ENCODE assay signal across 1 cellular context in genomic region chr1:185080425-185080824, GRCh38.
TF ChIP-seq lines count a peak whose summit lies in the region.

No MANE protein-coding gene starts in this region.

TF ChIP-seq in K562, 482 proteins besides CTCF, POLR2A, EP300 and RAD21 (continued from another document):
- TF ChIP-seq FOXO4 (CRISPR knock-in tag; IDR thresholded peaks at IDR 0.05): no peak
- no peak for TF ChIP-seq ADNP (tag; IDR thresholded peaks at IDR 0.05)
- TF ChIP-seq CBFA2T2 (conservative IDR thresholded peaks at IDR 0.05): peak; percentile 75
- no peak for TF ChIP-seq L3MBTL2 (IDR thresholded peaks at IDR 0.05)
- no peak for TF ChIP-seq ZNF184 (CRISPR knock-in tag; IDR thresholded peaks at IDR 0.05)
- TF ChIP-seq ZEB2 (IDR thresholded peaks at IDR 0.05): no peak
- TF ChIP-seq GATAD2B (IDR thresholded peaks at IDR 0.05; ENCODE audit: borderline replicate concordance): 0 out of 2 replicates have a peak, but pooled peaks have one; percentile 20
- no peak for TF ChIP-seq STAG1 (CRISPR knock-in tag; IDR thresholded peaks at IDR 0.05; ENCODE audit: borderline replicate concordance)
- TF ChIP-seq, protein P1, sequence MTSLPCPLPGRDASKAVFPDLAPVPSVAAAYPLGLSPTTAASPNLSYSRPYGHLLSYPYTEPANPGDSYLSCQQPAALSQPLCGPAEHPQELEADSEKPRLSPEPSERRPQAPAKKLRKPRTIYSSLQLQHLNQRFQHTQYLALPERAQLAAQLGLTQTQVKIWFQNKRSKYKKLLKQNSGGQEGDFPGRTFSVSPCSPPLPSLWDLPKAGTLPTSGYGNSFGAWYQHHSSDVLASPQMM (CRISPR knock-in tag; IDR thresholded peaks at IDR 0.05): no peak
- no peak for TF ChIP-seq ZBED1 (IDR thresholded peaks at IDR 0.05)
- no peak for TF ChIP-seq RBM22 (IDR thresholded peaks at IDR 0.05; ENCODE audit: low read depth, low read length, poor library complexity, severe bottlenecking)
- TF ChIP-seq ZNF311 (CRISPR knock-in tag; IDR thresholded peaks at IDR 0.05): no peak
- TF ChIP-seq ZBTB1 (CRISPR knock-in tag; IDR thresholded peaks at IDR 0.05; ENCODE audit: borderline replicate concordance, low read depth): no peak
- TF ChIP-seq, protein P2, sequence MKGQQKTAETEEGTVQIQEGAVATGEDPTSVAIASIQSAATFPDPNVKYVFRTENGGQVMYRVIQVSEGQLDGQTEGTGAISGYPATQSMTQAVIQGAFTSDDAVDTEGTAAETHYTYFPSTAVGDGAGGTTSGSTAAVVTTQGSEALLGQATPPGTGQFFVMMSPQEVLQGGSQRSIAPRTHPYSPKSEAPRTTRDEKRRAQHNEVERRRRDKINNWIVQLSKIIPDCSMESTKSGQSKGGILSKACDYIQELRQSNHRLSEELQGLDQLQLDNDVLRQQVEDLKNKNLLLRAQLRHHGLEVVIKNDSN (CRISPR knock-in tag; IDR thresholded peaks at IDR 0.05): no peak
- TF ChIP-seq RCOR1 (IDR thresholded peaks at IDR 0.05; ENCODE audit: borderline replicate concordance in 1 of 2, low read depth in 2 of 2, low read length in 2 of 2): no peak
- no peak for TF ChIP-seq BDP1 (IDR thresholded peaks at IDR 0.05; ENCODE audit: insufficient read depth, insufficient read length)
- no peak for TF ChIP-seq NEUROD1 (IDR thresholded peaks at IDR 0.05; ENCODE audit: borderline replicate concordance, low read depth, low read length, partially characterized antibody)
- no peak for TF ChIP-seq ZNF431 (CRISPR knock-in tag; IDR thresholded peaks at IDR 0.05)
- TF ChIP-seq ARID2 (IDR thresholded peaks at IDR 0.05): no peak
- no peak for TF ChIP-seq CBFB (CRISPR knock-in tag; IDR thresholded peaks at IDR 0.05)
- TF ChIP-seq GATA2 (CRISPR knock-in tag; IDR thresholded peaks at IDR 0.05): no peak
- no peak for TF ChIP-seq TCF7L2 (IDR thresholded peaks at IDR 0.05; ENCODE audit: low read depth, low read length)
- TF ChIP-seq, protein P3, sequence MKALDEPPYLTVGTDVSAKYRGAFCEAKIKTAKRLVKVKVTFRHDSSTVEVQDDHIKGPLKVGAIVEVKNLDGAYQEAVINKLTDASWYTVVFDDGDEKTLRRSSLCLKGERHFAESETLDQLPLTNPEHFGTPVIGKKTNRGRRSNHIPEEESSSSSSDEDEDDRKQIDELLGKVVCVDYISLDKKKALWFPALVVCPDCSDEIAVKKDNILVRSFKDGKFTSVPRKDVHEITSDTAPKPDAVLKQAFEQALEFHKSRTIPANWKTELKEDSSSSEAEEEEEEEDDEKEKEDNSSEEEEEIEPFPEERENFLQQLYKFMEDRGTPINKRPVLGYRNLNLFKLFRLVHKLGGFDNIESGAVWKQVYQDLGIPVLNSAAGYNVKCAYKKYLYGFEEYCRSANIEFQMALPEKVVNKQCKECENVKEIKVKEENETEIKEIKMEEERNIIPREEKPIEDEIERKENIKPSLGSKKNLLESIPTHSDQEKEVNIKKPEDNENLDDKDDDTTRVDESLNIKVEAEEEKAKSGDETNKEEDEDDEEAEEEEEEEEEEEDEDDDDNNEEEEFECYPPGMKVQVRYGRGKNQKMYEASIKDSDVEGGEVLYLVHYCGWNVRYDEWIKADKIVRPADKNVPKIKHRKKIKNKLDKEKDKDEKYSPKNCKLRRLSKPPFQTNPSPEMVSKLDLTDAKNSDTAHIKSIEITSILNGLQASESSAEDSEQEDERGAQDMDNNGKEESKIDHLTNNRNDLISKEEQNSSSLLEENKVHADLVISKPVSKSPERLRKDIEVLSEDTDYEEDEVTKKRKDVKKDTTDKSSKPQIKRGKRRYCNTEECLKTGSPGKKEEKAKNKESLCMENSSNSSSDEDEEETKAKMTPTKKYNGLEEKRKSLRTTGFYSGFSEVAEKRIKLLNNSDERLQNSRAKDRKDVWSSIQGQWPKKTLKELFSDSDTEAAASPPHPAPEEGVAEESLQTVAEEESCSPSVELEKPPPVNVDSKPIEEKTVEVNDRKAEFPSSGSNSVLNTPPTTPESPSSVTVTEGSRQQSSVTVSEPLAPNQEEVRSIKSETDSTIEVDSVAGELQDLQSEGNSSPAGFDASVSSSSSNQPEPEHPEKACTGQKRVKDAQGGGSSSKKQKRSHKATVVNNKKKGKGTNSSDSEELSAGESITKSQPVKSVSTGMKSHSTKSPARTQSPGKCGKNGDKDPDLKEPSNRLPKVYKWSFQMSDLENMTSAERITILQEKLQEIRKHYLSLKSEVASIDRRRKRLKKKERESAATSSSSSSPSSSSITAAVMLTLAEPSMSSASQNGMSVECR (CRISPR knock-in tag; IDR thresholded peaks at IDR 0.05): no peak
- TF ChIP-seq ZKSCAN3 (CRISPR knock-in tag; IDR thresholded peaks at IDR 0.05): no peak
- TF ChIP-seq PTBP1 (IDR thresholded peaks at IDR 0.05; ENCODE audit: low read depth, low read length): no peak
- no peak for TF ChIP-seq MAZ (CRISPR knock-in tag; conservative IDR thresholded peaks at IDR 0.05 in 1 of 2, IDR thresholded peaks at IDR 0.05 in 1 of 2)
- no peak for TF ChIP-seq ELK3 (CRISPR knock-in tag; IDR thresholded peaks at IDR 0.05)
- no peak for TF ChIP-seq MCM5 (IDR thresholded peaks at IDR 0.05; ENCODE audit: low read depth)
- no peak for TF ChIP-seq ZNF12 (CRISPR knock-in tag; IDR thresholded peaks at IDR 0.05)
- TF ChIP-seq, protein P4, sequence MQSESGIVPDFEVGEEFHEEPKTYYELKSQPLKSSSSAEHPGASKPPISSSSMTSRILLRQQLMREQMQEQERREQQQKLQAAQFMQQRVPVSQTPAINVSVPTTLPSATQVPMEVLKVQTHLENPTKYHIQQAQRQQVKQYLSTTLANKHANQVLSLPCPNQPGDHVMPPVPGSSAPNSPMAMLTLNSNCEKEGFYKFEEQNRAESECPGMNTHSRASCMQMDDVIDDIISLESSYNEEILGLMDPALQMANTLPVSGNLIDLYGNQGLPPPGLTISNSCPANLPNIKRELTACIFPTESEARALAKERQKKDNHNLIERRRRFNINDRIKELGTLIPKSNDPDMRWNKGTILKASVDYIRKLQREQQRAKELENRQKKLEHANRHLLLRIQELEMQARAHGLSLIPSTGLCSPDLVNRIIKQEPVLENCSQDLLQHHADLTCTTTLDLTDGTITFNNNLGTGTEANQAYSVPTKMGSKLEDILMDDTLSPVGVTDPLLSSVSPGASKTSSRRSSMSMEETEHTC (IDR thresholded peaks at IDR 0.05): no peak
- no peak for TF ChIP-seq ILF3 (IDR thresholded peaks at IDR 0.05; ENCODE audit: borderline replicate concordance)
- TF ChIP-seq FOXP4 (CRISPR knock-in tag; IDR thresholded peaks at IDR 0.05; ENCODE audit: borderline replicate concordance): no peak
- TF ChIP-seq NRF1 (conservative IDR thresholded peaks at IDR 0.05 in 1 of 2, IDR thresholded peaks at IDR 0.05 in 1 of 2): no peak
- no peak for TF ChIP-seq ZFX (CRISPR knock-in tag; IDR thresholded peaks at IDR 0.05)
- no peak for TF ChIP-seq E2F4 (CRISPR knock-in tag; IDR thresholded peaks at IDR 0.05; ENCODE audit: low read depth)
